In genomic region chr9:101791938-101792337, GRCh38 we compare ENCODE assay signal across 8 cellular contexts. TPM values are rescaled to one million over a fixed set of nuclear protein-coding genes. Genes with fewer than 3 reads are reported as not detected.
DNase-seq lines count a peak whose midpoint lies in the region; ATAC-seq lines count a peak whose summit lies in the region.

No MANE protein-coding gene starts in this region.

- H3K27me3 Mint-ChIP-seq in activated naive CD8-positive, alpha-beta T cell treated with anti-CD3 and anti-CD28 coated beads, Interleukin-2, amount 50 U/mL, for 24 hours: no peaks in the 10 kb centered on the region
- H3K27me3 Mint-ChIP-seq in activated T-cell treated with anti-CD3 and anti-CD28 coated beads, Interleukin-2, amount 50 U/mL, for 4 hours (ENCODE audit: low read depth): no peaks in the 10 kb centered on the region

- DNase-seq in COR-L47 (lab: John Stamatoyannopoulos, UW): peak; percentile 39
- DNase-seq in NCI-H2029 treated with DMSO at 0.1 percent for 48 hours (lab: John Stamatoyannopoulos, UW): peak; percentile 5
- peak; percentile 7 for DNase-seq in activated naive CD8-positive, alpha-beta T cell treated with anti-CD3 and anti-CD28 coated beads, Interleukin-2, amount 50 U/mL, for 24 hours
- DNase-seq in medulla oblongata (ENCODE audit: extremely low spot score): peak; percentile 42
- no peak for DNase-seq in inferior parietal cortex (ENCODE audit: extremely low spot score)
- no peak for DNase-seq in activated T-cell treated with anti-CD3 and anti-CD28 coated beads for 4 hours
- DNase-seq in activated T-cell treated with anti-CD3 and anti-CD28 coated beads, Interleukin-2, amount 50 U/mL, for 4 hours: no peak

- H3K9me3 Mint-ChIP-seq in activated naive CD8-positive, alpha-beta T cell treated with anti-CD3 and anti-CD28 coated beads, Interleukin-2, amount 50 U/mL, for 24 hours: no peaks in the 10 kb centered on the region
- no peaks in the 10 kb centered on the region for H3K9me3 Mint-ChIP-seq in activated T-cell treated with anti-CD3 and anti-CD28 coated beads, Interleukin-2, amount 50 U/mL, for 4 hours

- H3K36me3 Mint-ChIP-seq in activated naive CD8-positive, alpha-beta T cell treated with anti-CD3 and anti-CD28 coated beads, Interleukin-2, amount 50 U/mL, for 24 hours (ENCODE audit: low read depth): no peaks in the 10 kb centered on the region
- H3K36me3 Mint-ChIP-seq in activated T-cell treated with anti-CD3 and anti-CD28 coated beads, Interleukin-2, amount 50 U/mL, for 4 hours (ENCODE audit: insufficient read depth): no peaks in the 10 kb centered on the region

- peak; percentile 52 for ATAC-seq in GM21619 (IDR thresholded peaks at IDR 0.05; ENCODE audit: unreplicated experiment)
- peak; percentile 57 for ATAC-seq in activated naive CD8-positive, alpha-beta T cell treated with anti-CD3 and anti-CD28 coated beads, Interleukin-2, amount 50 U/mL, for 24 hours
- no peak for ATAC-seq in activated T-cell treated with anti-CD3 and anti-CD28 coated beads, Interleukin-2, amount 50 U/mL, for 4 hours

- H3K27ac Mint-ChIP-seq in activated naive CD8-positive, alpha-beta T cell treated with anti-CD3 and anti-CD28 coated beads, Interleukin-2, amount 50 U/mL, for 24 hours: no peak overlapping the region

- no peak overlapping the region for H3K4me3 Mint-ChIP-seq in activated naive CD8-positive, alpha-beta T cell treated with anti-CD3 and anti-CD28 coated beads, Interleukin-2, amount 50 U/mL, for 24 hours
- H3K4me3 Mint-ChIP-seq in activated T-cell treated with anti-CD3 and anti-CD28 coated beads, Interleukin-2, amount 50 U/mL, for 4 hours: no peak overlapping the region

- no peaks in the 10 kb centered on the region for H3K4me1 Mint-ChIP-seq in activated naive CD8-positive, alpha-beta T cell treated with anti-CD3 and anti-CD28 coated beads, Interleukin-2, amount 50 U/mL, for 24 hours
- H3K4me1 Mint-ChIP-seq in activated T-cell treated with anti-CD3 and anti-CD28 coated beads, Interleukin-2, amount 50 U/mL, for 4 hours (ENCODE audit: low read depth): no peaks in the 10 kb centered on the region

RNA-seq across cellular contexts. Expression of gene GRIN3A, which starts 53.5 kb away (rescaled TPM):
- total RNA-seq in activated T-cell treated with anti-CD3 and anti-CD28 coated beads, Interleukin-2, amount 50 U/mL, for 4 hours: not detected

Comparison
In these comparisons a context has a peak if more than half of its experiments do, and no peak if none do; other contexts are left out.
1. DNase-seq: peak in COR-L47 (single experiment), NCI-H2029 treated with DMSO at 0.1 percent for 48 hours (single experiment), activated naive CD8-positive, alpha-beta T cell treated with anti-CD3 and anti-CD28 coated beads, Interleukin-2, amount 50 U/mL, for 24 hours (single experiment) and medulla oblongata (single experiment); none in inferior parietal cortex (single experiment), activated T-cell treated with anti-CD3 and anti-CD28 coated beads for 4 hours (single experiment) and activated T-cell treated with anti-CD3 and anti-CD28 coated beads, Interleukin-2, amount 50 U/mL, for 4 hours (single experiment).
2. ATAC-seq: peak in GM21619 (single experiment) and activated naive CD8-positive, alpha-beta T cell treated with anti-CD3 and anti-CD28 coated beads, Interleukin-2, amount 50 U/mL, for 24 hours (single experiment); none in activated T-cell treated with anti-CD3 and anti-CD28 coated beads, Interleukin-2, amount 50 U/mL, for 4 hours (0 of 2).